In genomic region chr7:105007298-105007697, GRCh38 we compare ENCODE assay signal across 18 cellular contexts. TPM values are rescaled to one million over a fixed set of nuclear protein-coding genes. Genes with fewer than 3 reads are reported as not detected.
DNase-seq lines count a peak whose midpoint lies in the region; ATAC-seq lines count a peak whose summit lies in the region.
"Had no signal": no experiment of that assay in that cellular context is flagged by ENCODE, and none has a peak within 500 bp of the region (broad histone marks: within the 10 kb centered on the region; RNA-seq: fewer than 3 reads in every experiment).

No MANE protein-coding gene starts in this region.

- H3K4me1 ChIP-seq in stomach smooth muscle (ENCODE audit: control insufficient read depth, insufficient read depth, low read length) (peaks cover 29% of the 10 kb centered on the region), SJCRH30 (0 out of 2 replicates have a peak, but pooled peaks cover 4% of the 10 kb centered on the region)

- H3K9me3 ChIP-seq in T-helper 17 cell (ENCODE audit: control insufficient read depth, low read length, poor library complexity, severe bottlenecking) = no peaks in the 10 kb centered on the region
- no peaks in the 10 kb centered on the region for H3K9me3 ChIP-seq in stomach smooth muscle (ENCODE audit: control insufficient read depth in 2 of 2, low read length in 2 of 2)
- H3K9me3 ChIP-seq in SJCRH30 (replicated peaks) = no peaks in the 10 kb centered on the region
- H3K9me3 ChIP-seq: A549, HAP-1, ovary had no signal

- no peak overlapping the region for H3K4me3 ChIP-seq in stomach smooth muscle (ENCODE audit: low read length in 2 of 2)
- no peak overlapping the region for H3K4me3 ChIP-seq in SJCRH30
- H3K4me3 ChIP-seq: A549, HAP-1, ovary had no signal

- peaks cover 65% of the 10 kb centered on the region for H3K36me3 Mint-ChIP-seq in activated CD4-positive, alpha-beta T cell treated with anti-CD3 and anti-CD28 coated beads, Interleukin-2, amount 10 ng/mL, durations not matched to agents 24 days and 14 days (ENCODE audit: low read depth)
- peaks cover 55% of the 10 kb centered on the region for H3K36me3 Mint-ChIP-seq in activated CD4-positive, alpha-beta T cell treated with anti-CD3 and anti-CD28 coated beads, Interleukin-2, amount 10 ng/mL, durations not matched to agents 7 days and 5 days (ENCODE audit: low read depth)
- H3K36me3 Mint-ChIP-seq in T-helper 17 cell (ENCODE audit: low read depth) (peaks cover 11% of the 10 kb centered on the region), immature natural killer cell (peaks cover 0 to 19% (median 7%) of the 10 kb centered on the region in 3 donors)
- peaks cover 49% of the 10 kb centered on the region for H3K36me3 Mint-ChIP-seq in stimulated activated memory B cell treated with anti-CD40 and anti-IgM and Interleukin-4, amounts not matched to agents 10 μg/mL and 1 μg/mL and 100 μg/mL, for 72 hours

- intact Hi-C loops in activated CD4-positive, alpha-beta T cell treated with anti-CD3 and anti-CD28 coated beads, Interleukin-2, amount 10 ng/mL, durations not matched to agents 24 days and 14 days (cut with micrococcal nuclease) = no loop called here

- H3K27me3 Mint-ChIP-seq in activated CD4-positive, alpha-beta T cell treated with anti-CD3 and anti-CD28 coated beads, Interleukin-2, amount 10 ng/mL, durations not matched to agents 24 days and 14 days = no peaks in the 10 kb centered on the region
- no peaks in the 10 kb centered on the region for H3K27me3 Mint-ChIP-seq in activated CD4-positive, alpha-beta T cell treated with anti-CD3 and anti-CD28 coated beads, Interleukin-2, amount 10 ng/mL, durations not matched to agents 7 days and 5 days
- H3K27me3 Mint-ChIP-seq in T-helper 17 cell (no peaks in the 10 kb centered on the region), immature natural killer cell (ENCODE audit: low read depth in 3 of 3) (peaks cover 5 to 16% (median 12%) of the 10 kb centered on the region in 3 donors)
- no peaks in the 10 kb centered on the region for H3K27me3 Mint-ChIP-seq in stimulated activated memory B cell treated with anti-CD40 and anti-IgM and Interleukin-4, amounts not matched to agents 10 μg/mL and 1 μg/mL and 100 μg/mL, for 72 hours
- H3K27me3 Mint-ChIP-seq: activated CD4-positive, alpha-beta memory T cell treated with anti-CD3 and anti-CD28 coated beads, Interleukin-2, amount 10 ng/mL, durations not matched to agents 7 days and 5 days had no signal

- no peak for ATAC-seq in T-helper 17 cell
- ATAC-seq in stimulated activated memory B cell treated with anti-CD40 and anti-IgM and Interleukin-4, amounts not matched to agents 10 μg/mL and 1 μg/mL and 100 μg/mL, for 72 hours = no peak
- ATAC-seq: left ventricle myocardium superior had no signal

- no peak overlapping the region for H3K27ac Mint-ChIP-seq in activated CD4-positive, alpha-beta T cell treated with anti-CD3 and anti-CD28 coated beads, Interleukin-2, amount 10 ng/mL, durations not matched to agents 24 days and 14 days
- no peak overlapping the region for H3K27ac Mint-ChIP-seq in activated CD4-positive, alpha-beta T cell treated with anti-CD3 and anti-CD28 coated beads, Interleukin-2, amount 10 ng/mL, durations not matched to agents 7 days and 5 days
- H3K27ac Mint-ChIP-seq in T-helper 17 cell (peak overlapping the region; percentile 100), immature natural killer cell (peak overlapping the region; percentile 74 to 100 (median 85))
- H3K27ac Mint-ChIP-seq in stimulated activated memory B cell treated with anti-CD40 and anti-IgM and Interleukin-4, amounts not matched to agents 10 μg/mL and 1 μg/mL and 100 μg/mL, for 72 hours = no peak overlapping the region
- H3K27ac Mint-ChIP-seq: activated CD4-positive, alpha-beta memory T cell treated with anti-CD3 and anti-CD28 coated beads, Interleukin-2, amount 10 ng/mL, durations not matched to agents 7 days and 5 days had no signal

- POLR2A ChIA-PET in activated CD4-positive, alpha-beta T cell treated with anti-CD3 and anti-CD28 coated beads, Interleukin-2, amount 10 ng/mL, durations not matched to agents 7 days and 5 days (lab: Charles Lee) = interaction anchor here (0.8 kb wide), 1 partner anchor 23 kb away, joined by 3 read pairs; no protein-coding TSS in a partner anchor

- H3K36me3 ChIP-seq in stomach smooth muscle (ENCODE audit: control insufficient read depth in 2 of 2, insufficient read depth in 2 of 2, low read length in 2 of 2) (no peaks in the 10 kb centered on the region), SJCRH30 (peaks cover 30% of the 10 kb centered on the region)
- H3K36me3 ChIP-seq: ovary had no signal

- H3K4me1 Mint-ChIP-seq in activated CD4-positive, alpha-beta T cell treated with anti-CD3 and anti-CD28 coated beads, Interleukin-2, amount 10 ng/mL, durations not matched to agents 24 days and 14 days = peaks cover 51% of the 10 kb centered on the region
- peaks cover 67% of the 10 kb centered on the region for H3K4me1 Mint-ChIP-seq in activated CD4-positive, alpha-beta T cell treated with anti-CD3 and anti-CD28 coated beads, Interleukin-2, amount 10 ng/mL, durations not matched to agents 7 days and 5 days
- H3K4me1 Mint-ChIP-seq in T-helper 17 cell = peaks cover 58% of the 10 kb centered on the region
- H3K4me1 Mint-ChIP-seq in immature natural killer cell = peaks cover 80 to 98% of the 10 kb centered on the region in 2 donors
- H3K4me1 Mint-ChIP-seq in stimulated activated memory B cell treated with anti-CD40 and anti-IgM and Interleukin-4, amounts not matched to agents 10 μg/mL and 1 μg/mL and 100 μg/mL, for 72 hours = peaks cover 81% of the 10 kb centered on the region

- peak; percentile 43 for DNase-seq in activated CD4-positive, alpha-beta T cell treated with anti-CD3 and anti-CD28 coated beads, Interleukin-2, amount 10 ng/mL, durations not matched to agents 24 days and 14 days
- DNase-seq in activated CD4-positive, alpha-beta T cell treated with anti-CD3 and anti-CD28 coated beads, Interleukin-2, amount 10 ng/mL, durations not matched to agents 7 days and 5 days = no peak
- DNase-seq in T-helper 17 cell = no peak
- DNase-seq in immature natural killer cell = no peak
- DNase-seq in stimulated activated naive CD4-positive, alpha-beta T cell (lab: John Stamatoyannopoulos, UW) = no peak
- DNase-seq in SJCRH30 = no peak
- DNase-seq: activated CD4-positive, alpha-beta memory T cell treated with anti-CD3 and anti-CD28 coated beads, Interleukin-2, amount 10 ng/mL, durations not matched to agents 7 days and 5 days; effector CD4-positive, alpha-beta T cell; left ventricle myocardium superior; NCI-H1930; NK-92 treated with Interleukin-12 subunit alpha and Interleukin-12 subunit beta, amount 100 ng/mL, for 24 hours; ovary; stimulated activated CD4-positive, alpha-beta T cell treated with anti-CD3 and anti-CD28 coated beads, Interleukin-4, amount 100 ng/mL, for 24 hours; T-helper 1 cell had no signal

- H3K27ac ChIP-seq in stomach smooth muscle (ENCODE audit: low read length) (peak overlapping the region; percentile 7), SJCRH30 (no peak overlapping the region)
- H3K27ac ChIP-seq: A549, ovary had no signal

- no peak overlapping the region for H3K4me3 Mint-ChIP-seq in activated CD4-positive, alpha-beta T cell treated with anti-CD3 and anti-CD28 coated beads, Interleukin-2, amount 10 ng/mL, durations not matched to agents 24 days and 14 days
- H3K4me3 Mint-ChIP-seq in activated CD4-positive, alpha-beta T cell treated with anti-CD3 and anti-CD28 coated beads, Interleukin-2, amount 10 ng/mL, durations not matched to agents 7 days and 5 days = no peak overlapping the region
- H3K4me3 Mint-ChIP-seq in T-helper 17 cell (peak overlapping the region; percentile 98), immature natural killer cell (peak overlapping the region; percentile 8 to 97 (median 35))
- no peak overlapping the region for H3K4me3 Mint-ChIP-seq in stimulated activated memory B cell treated with anti-CD40 and anti-IgM and Interleukin-4, amounts not matched to agents 10 μg/mL and 1 μg/mL and 100 μg/mL, for 72 hours
- H3K4me3 Mint-ChIP-seq: activated CD4-positive, alpha-beta memory T cell treated with anti-CD3 and anti-CD28 coated beads, Interleukin-2, amount 10 ng/mL, durations not matched to agents 7 days and 5 days had no signal

- H3K9me3 Mint-ChIP-seq in activated CD4-positive, alpha-beta T cell treated with anti-CD3 and anti-CD28 coated beads, Interleukin-2, amount 10 ng/mL, durations not matched to agents 24 days and 14 days = no peaks in the 10 kb centered on the region
- no peaks in the 10 kb centered on the region for H3K9me3 Mint-ChIP-seq in activated CD4-positive, alpha-beta T cell treated with anti-CD3 and anti-CD28 coated beads, Interleukin-2, amount 10 ng/mL, durations not matched to agents 7 days and 5 days
- no peaks in the 10 kb centered on the region for H3K9me3 Mint-ChIP-seq in immature natural killer cell
- H3K9me3 Mint-ChIP-seq in stimulated activated memory B cell treated with anti-CD40 and anti-IgM and Interleukin-4, amounts not matched to agents 10 μg/mL and 1 μg/mL and 100 μg/mL, for 72 hours = no peaks in the 10 kb centered on the region
- H3K9me3 Mint-ChIP-seq: activated CD4-positive, alpha-beta memory T cell treated with anti-CD3 and anti-CD28 coated beads, Interleukin-2, amount 10 ng/mL, durations not matched to agents 7 days and 5 days had no signal

- no peaks in the 10 kb centered on the region for H3K27me3 ChIP-seq in stomach smooth muscle (ENCODE audit: control insufficient read depth in 1 of 2, insufficient read depth in 2 of 2, low read length in 2 of 2)
- H3K27me3 ChIP-seq in SJCRH30 = no peaks in the 10 kb centered on the region
- H3K27me3 ChIP-seq: ovary had no signal

- CTCF ChIA-PET in activated CD4-positive, alpha-beta T cell treated with anti-CD3 and anti-CD28 coated beads, Interleukin-2, amount 10 ng/mL, durations not matched to agents 7 days and 5 days (lab: Charles Lee) = interaction anchor here (0.6 to 10.4 kb wide), 4 partner anchors 10 to 61 kb away, joined by 3 to 120 read pairs (median 4); no protein-coding TSS in a partner anchor

- H3K9ac ChIP-seq in stomach smooth muscle (ENCODE audit: low read length in 2 of 2) = no peak overlapping the region

RNA-seq across cellular contexts. Expression of gene KMT2E, which starts 6.7 kb away (rescaled TPM):
- 104 and 106 TPM in 2 replicates for total RNA-seq in activated CD4-positive, alpha-beta T cell treated with anti-CD3 and anti-CD28 coated beads, Interleukin-2, amount 10 ng/mL, durations not matched to agents 24 days and 14 days
- 10 to 100 TPM; 97.4 to 98.5 TPM for total RNA-seq in activated CD4-positive, alpha-beta T cell treated with anti-CD3 and anti-CD28 coated beads, Interleukin-2, amount 10 ng/mL, durations not matched to agents 7 days and 5 days
- total RNA-seq in T-helper 17 cell = 100 to 1,000 TPM; 285 to 301 TPM
- 100 to 1,000 TPM in 2 of 3 donors, 10 to 100 TPM in 1; 74.3 to 234 (median 114) TPM for polyA plus RNA-seq in immature natural killer cell
- total RNA-seq in SJCRH30 (2014; rRNA removed; shearing (Covaris generic)) = 50.1 and 68.3 TPM in 2 replicates

Comparison
In these comparisons a context has a peak if more than half of its experiments do, and no peak if none do; other contexts are left out.
1. H3K27ac Mint-ChIP-seq: peak in T-helper 17 cell (single experiment) and immature natural killer cell (6 of 6); none in activated CD4-positive, alpha-beta T cell treated with anti-CD3 and anti-CD28 coated beads, Interleukin-2, amount 10 ng/mL, durations not matched to agents 24 days and 14 days (single experiment), activated CD4-positive, alpha-beta T cell treated with anti-CD3 and anti-CD28 coated beads, Interleukin-2, amount 10 ng/mL, durations not matched to agents 7 days and 5 days (single experiment) and stimulated activated memory B cell treated with anti-CD40 and anti-IgM and Interleukin-4, amounts not matched to agents 10 μg/mL and 1 μg/mL and 100 μg/mL, for 72 hours (single experiment).
2. H3K4me3 Mint-ChIP-seq: peak in T-helper 17 cell (single experiment) and immature natural killer cell (5 of 5); none in activated CD4-positive, alpha-beta T cell treated with anti-CD3 and anti-CD28 coated beads, Interleukin-2, amount 10 ng/mL, durations not matched to agents 24 days and 14 days (single experiment), activated CD4-positive, alpha-beta T cell treated with anti-CD3 and anti-CD28 coated beads, Interleukin-2, amount 10 ng/mL, durations not matched to agents 7 days and 5 days (single experiment) and stimulated activated memory B cell treated with anti-CD40 and anti-IgM and Interleukin-4, amounts not matched to agents 10 μg/mL and 1 μg/mL and 100 μg/mL, for 72 hours (single experiment).